Comparison of ENCODE assay signal across 9 cellular contexts in the genomic region with DNA sequence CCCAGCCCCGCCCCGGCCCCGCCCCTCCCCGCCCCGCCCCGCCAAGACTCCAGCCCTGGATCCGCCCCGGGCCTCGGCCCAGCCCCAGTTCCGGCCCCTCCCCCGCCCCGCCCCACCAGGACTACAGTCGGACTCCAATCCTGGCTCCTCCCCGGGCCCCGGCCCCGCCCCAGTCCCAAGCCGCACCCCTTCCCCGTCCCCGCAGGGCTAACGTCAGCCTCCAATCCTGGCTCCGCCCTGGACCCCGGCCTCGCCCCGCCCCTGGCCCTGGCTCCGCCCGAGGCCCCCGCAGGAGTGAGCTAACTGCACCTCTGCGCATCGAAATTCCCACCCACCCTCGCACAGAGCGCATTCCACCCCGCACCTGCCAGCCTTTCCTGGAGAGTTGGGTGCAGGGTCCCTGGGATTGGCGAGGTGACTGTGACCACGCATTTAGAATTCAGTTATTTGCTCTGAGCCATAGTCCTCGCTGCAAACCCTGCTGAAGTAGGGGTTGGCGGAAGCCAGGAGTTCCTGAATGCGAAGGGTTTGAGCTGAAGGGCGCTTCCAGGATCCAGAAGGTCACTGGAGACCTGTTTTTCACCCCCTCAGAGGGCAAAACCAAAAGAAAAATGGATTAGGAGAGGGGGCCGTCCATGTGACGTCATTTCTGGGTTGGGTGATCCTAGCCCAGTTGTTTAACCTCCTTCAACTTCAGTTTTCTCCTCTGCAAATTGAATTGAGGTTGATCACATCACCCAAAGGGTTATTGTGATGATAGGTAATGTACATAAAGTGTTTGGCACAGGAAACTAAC. TPM values are rescaled to one million over a fixed set of nuclear protein-coding genes. Genes with fewer than 3 reads are reported as not detected.
DNase-seq lines count a peak whose midpoint lies in the region; ATAC-seq lines count a peak whose summit lies in the region.
"Had no signal": no experiment of that assay in that cellular context is flagged by ENCODE, and none has a peak within 500 bp of the region (broad histone marks: within the 10 kb centered on the region; RNA-seq: fewer than 3 reads in every experiment).

No MANE protein-coding gene starts in this region.

- H3K27me3 Mint-ChIP-seq in CD8-positive, alpha-beta memory T cell: peaks cover 0 to 2% of the 10 kb centered on the region in 2 donors
- no peaks in the 10 kb centered on the region for H3K27me3 Mint-ChIP-seq in effector memory CD8-positive, alpha-beta T cell

- no peak overlapping the region for H2BK5ac ChIP-seq in mesendoderm (ENCODE audit: low read length)

- H2BK120ac ChIP-seq in mesendoderm (ENCODE audit: low read depth, low read length): no peak overlapping the region

- peaks cover 54% of the 10 kb centered on the region for H3K4me1 ChIP-seq in CD8-positive, alpha-beta memory T cell (ENCODE audit: insufficient read depth, low read length)
- H3K4me1 ChIP-seq in mesendoderm (ENCODE audit: control insufficient read depth, low read depth, low read length): peaks cover 27% of the 10 kb centered on the region

- H3K27me3 ChIP-seq in CD8-positive, alpha-beta memory T cell (ENCODE audit: insufficient read depth, low read length, poor library complexity, severe bottlenecking): no peaks in the 10 kb centered on the region
- H3K27me3 ChIP-seq in mesendoderm (ENCODE audit: insufficient read depth, low read length, poor library complexity): no peaks in the 10 kb centered on the region

- no peak overlapping the region for H3K23ac ChIP-seq in mesendoderm (ENCODE audit: low read length)

- H3K18ac ChIP-seq in mesendoderm (ENCODE audit: low read length): no peak overlapping the region

- POLR2A ChIA-PET in CD8-positive, alpha-beta memory T cell (lab: Charles Lee): interaction anchor here (0.5 to 2.2 kb wide), 8 partner anchors 14 to 1126 kb away, joined by 3 to 12 read pairs (median 6); partner anchors contain the start of genes DCAF8, PEX19 and PIGM

- H2AK5ac ChIP-seq in mesendoderm (ENCODE audit: low read length): no peak overlapping the region

- H4K8ac ChIP-seq in mesendoderm (ENCODE audit: low read depth, low read length): no peak overlapping the region

- no peak overlapping the region for H3K4ac ChIP-seq in mesendoderm (ENCODE audit: low read depth, low read length)

- H3K4me3 ChIP-seq in CD8-positive, alpha-beta memory T cell (ENCODE audit: low read length): peak overlapping the region; percentile 63
- peak overlapping the region; percentile 1 for H3K4me3 ChIP-seq in mesendoderm (ENCODE audit: low read length)

- H3K4me1 Mint-ChIP-seq in CD8-positive, alpha-beta memory T cell: peaks cover 49 to 82% (median 51%) of the 10 kb centered on the region in 3 donors
- H3K4me1 Mint-ChIP-seq in effector memory CD8-positive, alpha-beta T cell (ENCODE audit: low read depth in 2 of 2): peaks cover 37% of the 10 kb centered on the region in 2 donors

- no CpG with 5 or more reads among the region's 40 CpGs for WGBS in mesendoderm (ENCODE audit: extremely low coverage, insufficient coverage, low lambda C conversion rate)

- no peak overlapping the region for H4K5ac ChIP-seq in mesendoderm (ENCODE audit: low read length)

- H3K36me3 ChIP-seq in CD8-positive, alpha-beta memory T cell (ENCODE audit: insufficient read depth, low read length): peaks cover 6% of the 10 kb centered on the region
- no peaks in the 10 kb centered on the region for H3K36me3 ChIP-seq in mesendoderm (ENCODE audit: control insufficient read depth, insufficient read depth, low read length)

- H3K27ac ChIP-seq in CD8-positive, alpha-beta memory T cell (ENCODE audit: low read depth, low read length): peak overlapping the region; percentile 79
- H3K27ac ChIP-seq in mesendoderm (ENCODE audit: low read depth, low read length): no peak overlapping the region

- peaks cover 0 to 22% (median 3%) of the 10 kb centered on the region in 3 donors for H3K36me3 Mint-ChIP-seq in CD8-positive, alpha-beta memory T cell
- H3K36me3 Mint-ChIP-seq in effector memory CD8-positive, alpha-beta T cell (ENCODE audit: insufficient read depth): peaks cover 35% of the 10 kb centered on the region

- CTCF ChIA-PET in CD8-positive, alpha-beta memory T cell (lab: Charles Lee): interaction anchor here (1.1 to 6.8 kb wide), 4 partner anchors 14 to 278 kb away, joined by 3 to 81 read pairs (median 5); no protein-coding TSS in a partner anchor

- H2BK15ac ChIP-seq in mesendoderm (replicated peaks; ENCODE audit: low read depth): no peak overlapping the region

- peak; percentile 94 to 99 (median 97) for DNase-seq in CD8-positive, alpha-beta memory T cell
- DNase-seq in HS-27A (ENCODE audit: low read depth): peak; percentile 51
- peak; percentile 88 for DNase-seq in NK-92 treated with Interleukin-12 subunit alpha and Interleukin-12 subunit beta, amount 100 ng/mL, for 24 hours (lab: John Stamatoyannopoulos, UW)
- DNase-seq in activated CD8-positive, alpha-beta memory T cell treated with anti-CD3 and anti-CD28 coated beads for 48 hours (ENCODE audit: low read depth in 2 of 3, low spot score in 2 of 3): peak; percentile 88 to 96 (median 92)
- peak; percentile 94 to 95 (median 95) for DNase-seq in effector memory CD8-positive, alpha-beta T cell
- peak; percentile 97 for DNase-seq in mesendoderm
- peak; percentile 93 for DNase-seq in stimulated activated CD8-positive, alpha-beta memory T cell treated with anti-CD3 and anti-CD28 coated beads, Interleukin-12 subunit alpha, Interleukin-12 subunit beta, amount 100 ng/mL, for 24 hours (ENCODE audit: extremely low read depth)

- no peaks in the 10 kb centered on the region for H3K9me3 Mint-ChIP-seq in CD8-positive, alpha-beta memory T cell
- H3K9me3 Mint-ChIP-seq in effector memory CD8-positive, alpha-beta T cell: no peaks in the 10 kb centered on the region

- H3K9ac ChIP-seq in mesendoderm (ENCODE audit: low read length): peak overlapping the region; percentile 41

- peak; percentile 78 for ATAC-seq in GM19468 (IDR thresholded peaks at IDR 0.05; ENCODE audit: extremely low read depth, unreplicated experiment)
- peak; percentile 80 for ATAC-seq in effector memory CD8-positive, alpha-beta T cell (replicated peaks)

- H3K56ac ChIP-seq in mesendoderm (ENCODE audit: low read length): peak overlapping the region; percentile 49

- peak overlapping the region; percentile 79 to 99 (median 96) for H3K27ac Mint-ChIP-seq in CD8-positive, alpha-beta memory T cell
- peak overlapping the region; percentile 89 to 96 for H3K27ac Mint-ChIP-seq in effector memory CD8-positive, alpha-beta T cell

- H3K4me3 Mint-ChIP-seq in CD8-positive, alpha-beta memory T cell: peak overlapping the region; percentile 76 to 91 (median 81)
- peak overlapping the region; percentile 74 to 82 for H3K4me3 Mint-ChIP-seq in effector memory CD8-positive, alpha-beta T cell

- H3K79me1 ChIP-seq in mesendoderm (ENCODE audit: low read length): peaks cover 9% of the 10 kb centered on the region

- H3K4me2 ChIP-seq in mesendoderm (ENCODE audit: low read length): peak overlapping the region; percentile 50

- peaks cover 9% of the 10 kb centered on the region for H3K79me2 ChIP-seq in mesendoderm (ENCODE audit: control insufficient read depth, insufficient read depth, low read length)

- H3K9me3 ChIP-seq in CD8-positive, alpha-beta memory T cell (ENCODE audit: low read length): no peaks in the 10 kb centered on the region

RNA-seq across cellular contexts. Expression of gene IGSF8, which starts 0.6 kb away (rescaled TPM):
- 10 to 100 TPM; 39.5 to 42.7 TPM for total RNA-seq in CD8-positive, alpha-beta memory T cell
- polyA plus RNA-seq in CD8-positive, alpha-beta memory T cell: 59.2 TPM
- polyA plus RNA-seq in mesendoderm (2013, experiment 1 of 2): 22.0 TPM
- 20.7 TPM for polyA plus RNA-seq in mesendoderm (2013, experiment 2 of 2)

RNA-seq across cellular contexts. Expression of gene ATP1A2, which starts 16.5 kb away (rescaled TPM):
- total RNA-seq in CD8-positive, alpha-beta memory T cell: not detected
- not detected for polyA plus RNA-seq in CD8-positive, alpha-beta memory T cell
- polyA plus RNA-seq in mesendoderm (2013, experiment 1 of 2): 4.3 TPM
- 4.0 TPM for polyA plus RNA-seq in mesendoderm (2013, experiment 2 of 2)

RNA-seq across cellular contexts. Expression of gene KCNJ9, which starts 17.7 kb away (rescaled TPM):
- total RNA-seq in CD8-positive, alpha-beta memory T cell: under 1 TPM in 1 of 2 experiments, not detected in 1; 0.04 TPM
- not detected for polyA plus RNA-seq in CD8-positive, alpha-beta memory T cell
- polyA plus RNA-seq in mesendoderm (2013, experiment 1 of 2): 0.01 TPM
- 0.04 TPM for polyA plus RNA-seq in mesendoderm (2013, experiment 2 of 2)
- total RNA-seq: subcutaneous adipose tissue had no signal

RNA-seq across cellular contexts. Expression of gene KCNJ10, which starts 29.1 kb away (rescaled TPM):
- under 1 TPM in 1 of 2 experiments, not detected in 1; 0.13 TPM for total RNA-seq in CD8-positive, alpha-beta memory T cell
- polyA plus RNA-seq in CD8-positive, alpha-beta memory T cell: not detected
- 0.45 TPM for polyA plus RNA-seq in mesendoderm (2013, experiment 1 of 2)
- 0.35 TPM for polyA plus RNA-seq in mesendoderm (2013, experiment 2 of 2)
- total RNA-seq: subcutaneous adipose tissue had no signal

RNA-seq across cellular contexts. Expression of gene ATP1A4, which starts 52.4 kb away (rescaled TPM):
- not detected for total RNA-seq in CD8-positive, alpha-beta memory T cell
- polyA plus RNA-seq in CD8-positive, alpha-beta memory T cell: not detected
- 0.56 TPM for polyA plus RNA-seq in mesendoderm (2013, experiment 1 of 2)
- 0.42 TPM for polyA plus RNA-seq in mesendoderm (2013, experiment 2 of 2)
